Comparison of ENCODE assay signal across 13 cellular contexts in genomic region chr20:953742-954141, GRCh38. TPM values are rescaled to one million over a fixed set of nuclear protein-coding genes. Genes with fewer than 3 reads are reported as not detected.
DNase-seq lines count a peak whose midpoint lies in the region; ATAC-seq, FAIRE-seq and TF ChIP-seq lines count a peak whose summit lies in the region.
"Had no signal": no experiment of that assay in that cellular context is flagged by ENCODE, and none has a peak within 500 bp of the region (broad histone marks: within the 10 kb centered on the region; RNA-seq: fewer than 3 reads in every experiment).

No MANE protein-coding gene starts in this region.

- ATAC-seq in A549 (peak in 1 of 2 experiments; percentile 53; a peak in 3 of 6 replicates), GM18868 (IDR thresholded peaks at IDR 0.05; ENCODE audit: unreplicated experiment) (no peak)
- ATAC-seq: body of pancreas had no signal

- TF ChIP-seq EP300 in A549 (IDR thresholded peaks at IDR 0.05): no peak

- POLR2A ChIA-PET in A549 (lab: Yijun Ruan, JAX): interaction anchor here (0.7 kb wide), 1 partner anchor 95 kb away, joined by 6 read pairs; no protein-coding TSS in a partner anchor

- no peaks in the 10 kb centered on the region for H3K79me2 ChIP-seq in hepatocyte

- H3K9me3 ChIP-seq in A549 (no peaks in the 10 kb centered on the region), SJCRH30 (replicated peaks) (no peaks in the 10 kb centered on the region), hepatocyte (ENCODE audit: low read depth) (no peaks in the 10 kb centered on the region), vagina (no peaks in the 10 kb centered on the region)
- H3K9me3 ChIP-seq: body of pancreas, tibial nerve had no signal

- no peaks in the 10 kb centered on the region for H4K20me1 ChIP-seq in hepatocyte (ENCODE audit: insufficient read depth, poor library complexity, severe bottlenecking)

- H3K4me1 ChIP-seq in A549 (no peaks in the 10 kb centered on the region), SJCRH30 (no peaks in the 10 kb centered on the region), hepatocyte (ENCODE audit: insufficient read depth) (no peaks in the 10 kb centered on the region), vagina (no peaks in the 10 kb centered on the region)
- H3K4me1 ChIP-seq: body of pancreas had no signal

- intact Hi-C loops in vagina (cut with DNase I): no loop called here

- peak in 1 of 2 experiments; percentile 22 for DNase-seq in A549 (ENCODE audit: low read depth in 1 of 2, low spot score in 1 of 2)
- DNase-seq in ELR (ENCODE audit: low read depth): peak; percentile 39
- DNase-seq in SJCRH30: peak; percentile 29 to 40
- no peak for DNase-seq in hepatocyte (ENCODE audit: low spot score)
- no peak for DNase-seq in NCI-H526 treated with DMSO at 0.1 percent for 48 hours (lab: John Stamatoyannopoulos, UW)
- no peak for DNase-seq in amniotic stem cell (lab: John Stamatoyannopoulos, UW)
- DNase-seq in vagina (ENCODE audit: extremely low spot score in 2 of 2): no peak
- DNase-seq: activated CD4-positive, alpha-beta T cell treated with anti-CD3 and anti-CD28 coated beads, Interleukin-2, amount 50 U/mL, for 4 hours; body of pancreas; stimulated activated CD4-positive, alpha-beta T cell treated with anti-CD3 and anti-CD28 coated beads, Interleukin-2, amount 100 ng/mL, for 24 hours had no signal

- H3K4me3 ChIP-seq in A549 (no peak overlapping the region), SJCRH30 (no peak overlapping the region), hepatocyte (no peak overlapping the region), vagina (no peak overlapping the region)
- H3K4me3 ChIP-seq: body of pancreas, tibial nerve had no signal

- TF ChIP-seq POLR2A in A549 (IDR thresholded peaks at IDR 0.05; ENCODE audit: low read length) (no peak), vagina (IDR thresholded peaks at IDR 0.05) (no peak)

- 9% methylated on average over 11 of the region's 11 CpGs for WGBS in A549 (ENCODE audit: missing lambda C conversion rate)
- WGBS in hepatocyte (ENCODE audit: low lambda C conversion rate, missing lambda C conversion rate): 61% methylated on average over 11 of the region's 11 CpGs

- no peak overlapping the region for H2AFZ ChIP-seq in hepatocyte

- no peak for FAIRE-seq in A549 (lab: Jason Lieb, UNC)

- TF ChIP-seq RAD21 in A549 (conservative IDR thresholded peaks at IDR 0.05 in 1 of 2, IDR thresholded peaks at IDR 0.05 in 1 of 2): no peak

- CTCF ChIA-PET in A549 (lab: Yijun Ruan, JAX): interaction anchor here (0.6 to 25.7 kb wide), 5 partner anchors 12 to 155 kb away, joined by 3 to 872 read pairs (median 3); partner anchors contain the start of gene FAM110A

- H3K27me3 ChIP-seq in SJCRH30: no peaks in the 10 kb centered on the region; the same call in 1 of the 2 replicates
- peaks cover 12% of the 10 kb centered on the region for H3K27me3 ChIP-seq in hepatocyte
- no peaks in the 10 kb centered on the region for H3K27me3 ChIP-seq in vagina

- no peaks in the 10 kb centered on the region for H3K9me2 ChIP-seq in hepatocyte (replicated peaks; ENCODE audit: insufficient read depth)

- H3K4me2 ChIP-seq in A549 (peak overlapping the region; percentile 24; the same call in 1 of the 3 replicates), hepatocyte (no peak overlapping the region)

- peak; percentile 15; the same call in 1 of the 3 replicates for TF ChIP-seq CTCF in A549 (IDR thresholded peaks at IDR 0.05)
- TF ChIP-seq CTCF in hepatocyte (IDR thresholded peaks at IDR 0.05; ENCODE audit: poor library complexity): peak; percentile 8
- TF ChIP-seq CTCF in vagina (IDR thresholded peaks at IDR 0.05): no peak

- H3K36me3 ChIP-seq in SJCRH30: no peaks in the 10 kb centered on the region
- H3K36me3 ChIP-seq in hepatocyte (replicated peaks; ENCODE audit: insufficient read depth, low read depth): no peaks in the 10 kb centered on the region
- H3K36me3 ChIP-seq in vagina: no peaks in the 10 kb centered on the region
- H3K36me3 ChIP-seq: tibial nerve had no signal

- H3K27ac ChIP-seq in A549 (no peak overlapping the region), SJCRH30 (no peak overlapping the region), hepatocyte (no peak overlapping the region), vagina (no peak overlapping the region)
- H3K27ac ChIP-seq: body of pancreas, tibial nerve had no signal

TF ChIP-seq in A549, 52 proteins besides CTCF, POLR2A, EP300 and RAD21 (continues in another document):
- TF ChIP-seq FOSB (CRISPR knock-in tag; IDR thresholded peaks at IDR 0.05) (no peak), CBX2 (IDR thresholded peaks at IDR 0.05; ENCODE audit: borderline replicate concordance, low read depth) (no peak), CHD4 (IDR thresholded peaks at IDR 0.05; ENCODE audit: borderline replicate concordance) (no peak), MAX (IDR thresholded peaks at IDR 0.05) (no peak), REST (IDR thresholded peaks at IDR 0.05) (no peak), PHF8 (IDR thresholded peaks at IDR 0.05; ENCODE audit: borderline replicate concordance, low read depth) (no peak), HOXB5 (CRISPR knock-in tag; IDR thresholded peaks at IDR 0.05) (no peak), BCL3 (IDR thresholded peaks at IDR 0.05) (no peak), CEBPB (IDR thresholded peaks at IDR 0.05) (no peak), CHD2 (IDR thresholded peaks at IDR 0.05; ENCODE audit: low read length, partially characterized antibody) (no peak), ZNF302 (CRISPR knock-in tag; IDR thresholded peaks at IDR 0.05) (no peak), ATOH8 (CRISPR knock-in tag; IDR thresholded peaks at IDR 0.05; ENCODE audit: low read depth) (no peak), HOXA7 (CRISPR knock-in tag; IDR thresholded peaks at IDR 0.05) (no peak), ESRRA (IDR thresholded peaks at IDR 0.05; ENCODE audit: borderline replicate concordance, low read length) (no peak)

RNA-seq across cellular contexts. Expression of gene ANGPT4, which starts 37.6 kb away (rescaled TPM):
- polyA plus RNA-seq in A549 (2011; rRNA removed): 0.03 TPM in 1 of 2 replicates, not detected in the other
- 0.01 TPM in 2 replicates for polyA plus RNA-seq in A549 (2012; cell fraction: cytosol; rRNA removed)
- polyA plus RNA-seq in A549 (2012; cell fraction: nucleus; rRNA removed): 0.01 and 0.02 TPM in 2 replicates
- 0.03 to 0.04 TPM (median 0.03 TPM) in 3 replicates for polyA plus RNA-seq in A549 (2017; fragmentation: RNase III; extraction: RNeasy Plus Mini Kit Qiagen cat#74134 plus additional on column Dnase treatment)
- not detected in 2 replicates for polyA minus RNA-seq in A549 (2011; rRNA and poly(A)+ RNA removed)
- total RNA-seq in SJCRH30 (2014; rRNA removed; shearing (Covaris generic)): not detected in 2 replicates
- not detected in 2 replicates for total RNA-seq in hepatocyte
- not detected in 2 replicates for polyA plus RNA-seq in hepatocyte
- total RNA-seq in vagina: 0.98 TPM
- total RNA-seq: OCI-LY7 had no signal

RNA-seq across cellular contexts. Expression of gene RSPO4, which starts 48.4 kb away (rescaled TPM):
- polyA plus RNA-seq in A549 (2011; rRNA removed): not detected in 2 replicates
- not detected in 2 replicates for polyA plus RNA-seq in A549 (2012; cell fraction: cytosol; rRNA removed)
- polyA plus RNA-seq in A549 (2012; cell fraction: nucleus; rRNA removed): 0.02 TPM in 1 of 2 replicates, not detected in the other
- polyA plus RNA-seq in A549 (2017; fragmentation: RNase III; extraction: RNeasy Plus Mini Kit Qiagen cat#74134 plus additional on column Dnase treatment): not detected in 3 replicates
- polyA minus RNA-seq in A549 (2011; rRNA and poly(A)+ RNA removed): not detected in 2 replicates
- total RNA-seq in SJCRH30 (2014; rRNA removed; shearing (Covaris generic)): not detected in 2 replicates
- total RNA-seq in hepatocyte: 0.08 and 0.57 TPM in 2 replicates
- polyA plus RNA-seq in hepatocyte: 0.41 and 2.4 TPM in 2 replicates
- not detected for total RNA-seq in vagina
- total RNA-seq: body of pancreas, OCI-LY7 had no signal

Comparison
In these comparisons a context has a peak if more than half of its experiments do, and no peak if none do; other contexts are left out.
1. DNase-seq: peak in ELR (single experiment) and SJCRH30 (2 of 2); none in hepatocyte (single experiment), NCI-H526 treated with DMSO at 0.1 percent for 48 hours (single experiment), amniotic stem cell (single experiment) and vagina (0 of 2).
2. CTCF ChIP-seq: peak in A549 (single experiment) and hepatocyte (single experiment); none in vagina (0 of 3).